Comparison of ENCODE assay signal across 21 cellular contexts in genomic region chr20:41278936-41279335, GRCh38.
"Had no signal": no experiment of that assay in that cellular context is flagged by ENCODE, and none has a peak within 500 bp of the region (broad histone marks: within the 10 kb centered on the region; RNA-seq: fewer than 3 reads in every experiment).

No MANE protein-coding gene starts in this region.

- H3K36me3 ChIP-seq: Peyer's patch, SJCRH30 had no signal

- H3K4me3 ChIP-seq: Peyer's patch, SJCRH30 had no signal

- H3K4me1 ChIP-seq: Peyer's patch had no signal

- H3K9me3 ChIP-seq: Peyer's patch, SJCRH30, SK-N-SH had no signal

- H3K27ac ChIP-seq: Peyer's patch, RWPE1, SJCRH30 had no signal

- DNase-seq: activated CD4-positive, alpha-beta memory T cell treated with anti-CD3 and anti-CD28 coated beads for 36 hours; activated CD4-positive, alpha-beta T cell treated with anti-CD3 and anti-CD28 coated beads for 48 hours; activated CD4-positive, CD25-positive, alpha-beta regulatory T cell treated with anti-CD3 and anti-CD28 coated beads, Interleukin-2, amount 50 U/mL, for 72 hours; activated gamma-delta T cell; activated naive CD4-positive, alpha-beta T cell treated with anti-CD3 and anti-CD28 coated beads for 36 hours; activated T-cell treated with anti-CD3 and anti-CD28 coated beads for 4 hours; activated T-cell treated with anti-CD3 and anti-CD28 coated beads, Interleukin-2, amount 50 U/mL, for 48 hours; anterior cingulate cortex; NCI-H1105 treated with DMSO at 0.1 percent for 48 hours; NCI-H1436 treated with DMSO at 0.1 percent for 48 hours; NCI-H187; NCI-H2081; NCI-H524; Peyer's patch; Right ventricle myocardium superior; SJCRH30; SK-N-SH; T-helper 1 cell had no signal

- H3K27me3 ChIP-seq: Peyer's patch, SJCRH30 had no signal

- ATAC-seq: activated T-helper 17 cell treated with anti-CD3 and anti-CD28 coated beads, Interleukin-2, amount 50 U/mL, for 72 hours; WTC11 had no signal
